Comparison of ENCODE assay signal across 8 cellular contexts in genomic region chr17:80992077-80992947, GRCh38. TPM values are rescaled to one million over a fixed set of nuclear protein-coding genes. Genes with fewer than 3 reads are reported as not detected.
DNase-seq lines count a peak whose midpoint lies in the region; ATAC-seq and TF ChIP-seq lines count a peak whose summit lies in the region.

No MANE protein-coding gene starts in this region.

- no peaks in the 10 kb centered on the region for H3K27me3 ChIP-seq in parathyroid adenoma (ENCODE audit: control insufficient read depth, insufficient read depth, low read length)

- H3K4me1 ChIP-seq in parathyroid adenoma: peaks cover 18% of the 10 kb centered on the region

- H3K9ac ChIP-seq in parathyroid adenoma: no peak overlapping the region

- POLR2A ChIA-PET in AG04449 (lab: Yijun Ruan, JAX): no interaction called here

- H3K4me3 ChIP-seq in AG04449 (ENCODE audit: low read depth, low read length) (peak overlapping the region; percentile 70), fibroblast of pulmonary artery (replicated peaks; ENCODE audit: low read depth, low read length) (peak overlapping the region; percentile 64), parathyroid adenoma (ENCODE audit: low read depth, low read length) (peak overlapping the region; percentile 63)

- H3K4me1 Mint-ChIP-seq in T-helper 17 cell: peaks cover 5% of the 10 kb centered on the region

- ATAC-seq in GM19397 (IDR thresholded peaks at IDR 0.05; ENCODE audit: unreplicated experiment): peak; percentile 16
- peak; percentile 32 for ATAC-seq in T-helper 17 cell
- no peak for ATAC-seq in GM18858 (IDR thresholded peaks at IDR 0.05; ENCODE audit: unreplicated experiment)
- no peak for ATAC-seq in GM21526 (IDR thresholded peaks at IDR 0.05; ENCODE audit: low FRiP score, unreplicated experiment)

- H2AFZ ChIP-seq in parathyroid adenoma: peak overlapping the region; percentile 50

- peak overlapping the region; percentile 41 for H3K27ac Mint-ChIP-seq in T-helper 17 cell

- no peak overlapping the region for H3K27ac ChIP-seq in parathyroid adenoma

- H3K4me2 ChIP-seq in parathyroid adenoma (ENCODE audit: low read length): peak overlapping the region; percentile 95

- H3K79me2 ChIP-seq in parathyroid adenoma: no peaks in the 10 kb centered on the region

- no peaks in the 10 kb centered on the region for H3K36me3 ChIP-seq in parathyroid adenoma (ENCODE audit: control insufficient read depth, insufficient read depth, low read length)

- no peaks in the 10 kb centered on the region for H3K36me3 Mint-ChIP-seq in T-helper 17 cell (ENCODE audit: low read depth)

- DNase-seq in AG04449 (ENCODE audit: low read depth, low spot score) (no peak), T-helper 17 cell (no peak), fibroblast of pulmonary artery (ENCODE audit: low read depth) (no peak), NCI-H2227 treated with DMSO at 0.1 percent for 48 hours (lab: John Stamatoyannopoulos, UW) (no peak)

- CTCF ChIA-PET in AG04449 (lab: Yijun Ruan, JAX): interaction anchor here (0.6 to 10.9 kb wide), 6 partner anchors 11 to 565 kb away, joined by 3 to 135 read pairs (median 4); no protein-coding TSS in a partner anchor

- TF ChIP-seq CTCF in AG04449 (IDR thresholded peaks at IDR 0.05; ENCODE audit: insufficient read depth, low read length, missing control alignments) (no peak), fibroblast of pulmonary artery (IDR thresholded peaks at IDR 0.05; ENCODE audit: low read length, missing control alignments) (no peak), parathyroid adenoma (IDR thresholded peaks at IDR 0.05) (no peak)

- peak overlapping the region; percentile 74 for H3K4me3 Mint-ChIP-seq in T-helper 17 cell

- H3K9me3 ChIP-seq in T-helper 17 cell (ENCODE audit: control insufficient read depth, low read length, poor library complexity, severe bottlenecking) (no peaks in the 10 kb centered on the region), parathyroid adenoma (ENCODE audit: control insufficient read depth, low read length) (no peaks in the 10 kb centered on the region)

- H3K27me3 Mint-ChIP-seq in T-helper 17 cell: no peaks in the 10 kb centered on the region

RNA-seq across cellular contexts. Expression of gene CHMP6, which starts 0.7 kb away (rescaled TPM):
- total RNA-seq in T-helper 17 cell: 10 to 100 TPM; 21.0 to 25.6 TPM

RNA-seq across cellular contexts. Expression of gene BAIAP2, which starts 42.6 kb away (rescaled TPM):
- total RNA-seq in T-helper 17 cell: 10 to 100 TPM; 11.0 to 13.9 TPM

Comparison
In these comparisons a context has a peak if more than half of its experiments do, and no peak if none do; other contexts are left out.
1. ATAC-seq: peak in GM19397 (single experiment) and T-helper 17 cell (single experiment); none in GM18858 (single experiment) and GM21526 (single experiment).
2. Peak in every context shown above with its lines, with median percentiles within 50 percentile points of each other: H3K4me3 ChIP-seq.